2 cellular contexts compared by ENCODE assay signal in the genomic region with DNA sequence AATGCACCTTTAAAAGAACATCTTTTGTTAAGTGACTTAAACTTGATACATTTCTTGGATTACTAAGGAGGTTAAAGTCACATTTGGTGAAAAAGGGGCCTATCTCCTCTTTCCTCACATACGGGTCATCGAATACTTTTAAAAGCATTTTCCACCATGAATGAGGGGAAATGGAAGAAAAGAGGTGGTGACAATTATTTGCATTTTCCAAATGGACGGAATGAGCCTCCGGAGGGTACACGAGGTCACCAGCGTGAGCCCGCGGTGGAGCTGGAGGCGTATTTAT.
TF ChIP-seq lines count a peak whose summit lies in the region.

No MANE protein-coding gene starts in this region.

TF ChIP-seq in A549, 52 proteins besides CTCF, POLR2A, EP300 and RAD21 (continued from another document):
- TF ChIP-seq E2F6 (IDR thresholded peaks at IDR 0.05; ENCODE audit: borderline replicate concordance, low read depth) (no peak), ZC3H11A (IDR thresholded peaks at IDR 0.05) (no peak), GATA3 (IDR thresholded peaks at IDR 0.05; ENCODE audit: borderline replicate concordance) (no peak), MAFK (IDR thresholded peaks at IDR 0.05; ENCODE audit: partially characterized antibody) (no peak), ESRRA (IDR thresholded peaks at IDR 0.05; ENCODE audit: borderline replicate concordance, low read length) (no peak), SMC3 (IDR thresholded peaks at IDR 0.05) (no peak), ZSCAN20 (CRISPR knock-in tag; IDR thresholded peaks at IDR 0.05) (no peak), HOXA7 (CRISPR knock-in tag; IDR thresholded peaks at IDR 0.05) (no peak), FOSB (CRISPR knock-in tag; IDR thresholded peaks at IDR 0.05) (no peak), HEYL (CRISPR knock-in tag; IDR thresholded peaks at IDR 0.05) (no peak), RCOR1 (IDR thresholded peaks at IDR 0.05; ENCODE audit: low read depth, low read length) (no peak), ATOH8 (CRISPR knock-in tag; IDR thresholded peaks at IDR 0.05; ENCODE audit: low read depth) (no peak), ZFP36 (IDR thresholded peaks at IDR 0.05; ENCODE audit: borderline replicate concordance, partially characterized antibody) (no peak), CBX8 (IDR thresholded peaks at IDR 0.05) (no peak)

TF ChIP-seq in K562, 482 proteins besides CTCF, POLR2A, EP300 and RAD21 (continued from another document and continues in another):
- no peak for TF ChIP-seq SRF (CRISPR knock-in tag; IDR thresholded peaks at IDR 0.05)
- TF ChIP-seq NRF1 (conservative IDR thresholded peaks at IDR 0.05 in 1 of 2, IDR thresholded peaks at IDR 0.05 in 1 of 2), result no peak
- no peak for TF ChIP-seq PML (IDR thresholded peaks at IDR 0.05; ENCODE audit: low read length)
- TF ChIP-seq ZNF146 (CRISPR knock-in tag; IDR thresholded peaks at IDR 0.05; ENCODE audit: unreplicated experiment), result no peak
- no peak for TF ChIP-seq CXXC5 (CRISPR knock-in tag; IDR thresholded peaks at IDR 0.05)
- TF ChIP-seq NR2C2 (CRISPR knock-in tag; IDR thresholded peaks at IDR 0.05), result no peak
- TF ChIP-seq NR2C2 (tag; IDR thresholded peaks at IDR 0.05), result peak; percentile 80; the same call in 1 of the 2 replicates
- TF ChIP-seq, protein P1, sequence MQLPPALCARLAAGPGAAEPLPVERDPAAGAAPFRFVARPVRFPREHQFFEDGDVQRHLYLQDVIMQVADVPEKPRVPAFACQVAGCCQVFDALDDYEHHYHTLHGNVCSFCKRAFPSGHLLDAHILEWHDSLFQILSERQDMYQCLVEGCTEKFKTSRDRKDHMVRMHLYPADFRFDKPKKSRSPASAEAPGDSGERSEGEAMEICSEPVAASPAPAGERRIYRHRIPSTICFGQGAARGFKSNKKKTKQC (CRISPR knock-in tag; IDR thresholded peaks at IDR 0.05), result no peak
- 0 out of 2 replicates have a peak, but pooled peaks have one; percentile 69 for TF ChIP-seq MEF2D (tag; conservative IDR thresholded peaks at IDR 0.05; ENCODE audit: low read depth)
- no peak for TF ChIP-seq BHLHE40 (IDR thresholded peaks at IDR 0.05; ENCODE audit: low read length)
- no peak for TF ChIP-seq FIP1L1 (IDR thresholded peaks at IDR 0.05; ENCODE audit: low read depth, low read length, poor library complexity, severe bottlenecking)
- no peak for TF ChIP-seq TEAD4 (IDR thresholded peaks at IDR 0.05; ENCODE audit: low read length)
- TF ChIP-seq TEAD4 (CRISPR knock-in tag; IDR thresholded peaks at IDR 0.05; ENCODE audit: borderline replicate concordance), result no peak
- no peak for TF ChIP-seq GMEB1 (CRISPR knock-in tag; IDR thresholded peaks at IDR 0.05)
- TF ChIP-seq NCOR1 (IDR thresholded peaks at IDR 0.05), result peak; percentile 41; the same call in 1 of the 2 replicates
- TF ChIP-seq ZNF212 (CRISPR knock-in tag; IDR thresholded peaks at IDR 0.05), result no peak
- TF ChIP-seq ZBTB40 (IDR thresholded peaks at IDR 0.05), result no peak
- TF ChIP-seq ZBTB40 (CRISPR knock-in tag; IDR thresholded peaks at IDR 0.05), result no peak
- no peak for TF ChIP-seq PHF8 (IDR thresholded peaks at IDR 0.05; ENCODE audit: borderline replicate concordance, low read length)
- TF ChIP-seq MBD2 (IDR thresholded peaks at IDR 0.05; ENCODE audit: borderline replicate concordance, low read depth), result no peak
- no peak for TF ChIP-seq BDP1 (IDR thresholded peaks at IDR 0.05; ENCODE audit: insufficient read depth, insufficient read length)
- TF ChIP-seq HMG20A (CRISPR knock-in tag; conservative IDR thresholded peaks at IDR 0.05), result no peak
- TF ChIP-seq, protein P2, sequence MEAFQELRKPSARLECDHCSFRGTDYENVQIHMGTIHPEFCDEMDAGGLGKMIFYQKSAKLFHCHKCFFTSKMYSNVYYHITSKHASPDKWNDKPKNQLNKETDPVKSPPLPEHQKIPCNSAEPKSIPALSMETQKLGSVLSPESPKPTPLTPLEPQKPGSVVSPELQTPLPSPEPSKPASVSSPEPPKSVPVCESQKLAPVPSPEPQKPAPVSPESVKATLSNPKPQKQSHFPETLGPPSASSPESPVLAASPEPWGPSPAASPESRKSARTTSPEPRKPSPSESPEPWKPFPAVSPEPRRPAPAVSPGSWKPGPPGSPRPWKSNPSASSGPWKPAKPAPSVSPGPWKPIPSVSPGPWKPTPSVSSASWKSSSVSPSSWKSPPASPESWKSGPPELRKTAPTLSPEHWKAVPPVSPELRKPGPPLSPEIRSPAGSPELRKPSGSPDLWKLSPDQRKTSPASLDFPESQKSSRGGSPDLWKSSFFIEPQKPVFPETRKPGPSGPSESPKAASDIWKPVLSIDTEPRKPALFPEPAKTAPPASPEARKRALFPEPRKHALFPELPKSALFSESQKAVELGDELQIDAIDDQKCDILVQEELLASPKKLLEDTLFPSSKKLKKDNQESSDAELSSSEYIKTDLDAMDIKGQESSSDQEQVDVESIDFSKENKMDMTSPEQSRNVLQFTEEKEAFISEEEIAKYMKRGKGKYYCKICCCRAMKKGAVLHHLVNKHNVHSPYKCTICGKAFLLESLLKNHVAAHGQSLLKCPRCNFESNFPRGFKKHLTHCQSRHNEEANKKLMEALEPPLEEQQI (IDR thresholded peaks at IDR 0.05), result no peak
- TF ChIP-seq TARDBP (IDR thresholded peaks at IDR 0.05), result no peak
- no peak for TF ChIP-seq CBX1 (IDR thresholded peaks at IDR 0.05; ENCODE audit: low read depth)
- TF ChIP-seq NFATC3 (IDR thresholded peaks at IDR 0.05), result no peak
- TF ChIP-seq TCF7L2 (IDR thresholded peaks at IDR 0.05; ENCODE audit: low read depth, low read length), result no peak
- no peak for TF ChIP-seq CREM (IDR thresholded peaks at IDR 0.05; ENCODE audit: low read depth)
- no peak for TF ChIP-seq NELFE (IDR thresholded peaks at IDR 0.05; ENCODE audit: insufficient read depth, insufficient read length)
- TF ChIP-seq, protein P3, sequence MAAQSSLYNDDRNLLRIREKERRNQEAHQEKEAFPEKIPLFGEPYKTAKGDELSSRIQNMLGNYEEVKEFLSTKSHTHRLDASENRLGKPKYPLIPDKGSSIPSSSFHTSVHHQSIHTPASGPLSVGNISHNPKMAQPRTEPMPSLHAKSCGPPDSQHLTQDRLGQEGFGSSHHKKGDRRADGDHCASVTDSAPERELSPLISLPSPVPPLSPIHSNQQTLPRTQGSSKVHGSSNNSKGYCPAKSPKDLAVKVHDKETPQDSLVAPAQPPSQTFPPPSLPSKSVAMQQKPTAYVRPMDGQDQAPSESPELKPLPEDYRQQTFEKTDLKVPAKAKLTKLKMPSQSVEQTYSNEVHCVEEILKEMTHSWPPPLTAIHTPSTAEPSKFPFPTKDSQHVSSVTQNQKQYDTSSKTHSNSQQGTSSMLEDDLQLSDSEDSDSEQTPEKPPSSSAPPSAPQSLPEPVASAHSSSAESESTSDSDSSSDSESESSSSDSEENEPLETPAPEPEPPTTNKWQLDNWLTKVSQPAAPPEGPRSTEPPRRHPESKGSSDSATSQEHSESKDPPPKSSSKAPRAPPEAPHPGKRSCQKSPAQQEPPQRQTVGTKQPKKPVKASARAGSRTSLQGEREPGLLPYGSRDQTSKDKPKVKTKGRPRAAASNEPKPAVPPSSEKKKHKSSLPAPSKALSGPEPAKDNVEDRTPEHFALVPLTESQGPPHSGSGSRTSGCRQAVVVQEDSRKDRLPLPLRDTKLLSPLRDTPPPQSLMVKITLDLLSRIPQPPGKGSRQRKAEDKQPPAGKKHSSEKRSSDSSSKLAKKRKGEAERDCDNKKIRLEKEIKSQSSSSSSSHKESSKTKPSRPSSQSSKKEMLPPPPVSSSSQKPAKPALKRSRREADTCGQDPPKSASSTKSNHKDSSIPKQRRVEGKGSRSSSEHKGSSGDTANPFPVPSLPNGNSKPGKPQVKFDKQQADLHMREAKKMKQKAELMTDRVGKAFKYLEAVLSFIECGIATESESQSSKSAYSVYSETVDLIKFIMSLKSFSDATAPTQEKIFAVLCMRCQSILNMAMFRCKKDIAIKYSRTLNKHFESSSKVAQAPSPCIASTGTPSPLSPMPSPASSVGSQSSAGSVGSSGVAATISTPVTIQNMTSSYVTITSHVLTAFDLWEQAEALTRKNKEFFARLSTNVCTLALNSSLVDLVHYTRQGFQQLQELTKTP (IDR thresholded peaks at IDR 0.05; ENCODE audit: low read depth in 1 of 2, partially characterized antibody in 2 of 2), result peak in 1 of 2 experiments; percentile 67
- TF ChIP-seq, protein P4, sequence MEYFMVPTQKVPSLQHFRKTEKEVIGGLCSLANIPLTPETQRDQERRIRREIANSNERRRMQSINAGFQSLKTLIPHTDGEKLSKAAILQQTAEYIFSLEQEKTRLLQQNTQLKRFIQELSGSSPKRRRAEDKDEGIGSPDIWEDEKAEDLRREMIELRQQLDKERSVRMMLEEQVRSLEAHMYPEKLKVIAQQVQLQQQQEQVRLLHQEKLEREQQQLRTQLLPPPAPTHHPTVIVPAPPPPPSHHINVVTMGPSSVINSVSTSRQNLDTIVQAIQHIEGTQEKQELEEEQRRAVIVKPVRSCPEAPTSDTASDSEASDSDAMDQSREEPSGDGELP (CRISPR knock-in tag; IDR thresholded peaks at IDR 0.05; ENCODE audit: borderline replicate concordance), result no peak
- TF ChIP-seq TBP (optimal IDR thresholded peaks at IDR 0.05; ENCODE audit: low read depth, low read length), result peak; percentile 82
- no peak for TF ChIP-seq KLF6 (CRISPR knock-in tag; IDR thresholded peaks at IDR 0.05; ENCODE audit: borderline replicate concordance)
- no peak for TF ChIP-seq RHOXF2B (CRISPR knock-in tag; conservative IDR thresholded peaks at IDR 0.05)
- no peak for TF ChIP-seq SP2 (IDR thresholded peaks at IDR 0.05; ENCODE audit: extremely low read depth, low read depth, low read length, poor library complexity, severe bottlenecking)
- TF ChIP-seq MIER1 (IDR thresholded peaks at IDR 0.05; ENCODE audit: low read depth), result no peak
- TF ChIP-seq YY1 (IDR thresholded peaks at IDR 0.05; ENCODE audit: borderline replicate concordance in 1 of 3, control insufficient read depth in 1 of 3, extremely low read depth in 1 of 3, insufficient read depth in 3 of 3, insufficient read length in 1 of 3, insufficient replicate concordance in 2 of 3, low read depth in 1 of 3, low read length in 2 of 3), result peak in 1 of 3 experiments; percentile 81
- TF ChIP-seq KLF1 (tag; IDR thresholded peaks at IDR 0.05), result no peak
- TF ChIP-seq EP400 (IDR thresholded peaks at IDR 0.05), result no peak
